In genomic region chrX:40008841-40009461, GRCh38 we compare ENCODE assay signal across 8 cellular contexts.
DNase-seq lines count a peak whose midpoint lies in the region; ATAC-seq and TF ChIP-seq lines count a peak whose summit lies in the region.

No MANE protein-coding gene starts in this region.

- POLR2A ChIA-PET in activated CD4-positive, alpha-beta T cell treated with anti-CD3 and anti-CD28 coated beads for 36 hours (lab: Charles Lee), result no interaction called here

- H3K4me3 Mint-ChIP-seq in activated CD4-positive, alpha-beta T cell treated with anti-CD3 and anti-CD28 coated beads for 36 hours, result peak overlapping the region; percentile 47
- H3K4me3 Mint-ChIP-seq in activated CD4-positive, alpha-beta T cell treated with anti-CD3 and anti-CD28 coated beads, Interleukin-2, amount 10 ng/mL, durations not matched to agents 24 days and 14 days, result peak overlapping the region; percentile 76

- H3K4me1 Mint-ChIP-seq in activated CD4-positive, alpha-beta T cell treated with anti-CD3 and anti-CD28 coated beads for 36 hours, result peaks cover 33% of the 10 kb centered on the region
- peaks cover 25% of the 10 kb centered on the region for H3K4me1 Mint-ChIP-seq in activated CD4-positive, alpha-beta T cell treated with anti-CD3 and anti-CD28 coated beads, Interleukin-2, amount 10 ng/mL, durations not matched to agents 24 days and 14 days

- peak overlapping the region; percentile 7 for H3K4me3 ChIP-seq in cardiac muscle cell

- intact Hi-C loops in activated CD4-positive, alpha-beta T cell treated with anti-CD3 and anti-CD28 coated beads for 36 hours (cut with DNase I, micrococcal nuclease), result loop anchor here (5.0 kb wide), 2 partner anchors 137 to 147 kb away; no protein-coding TSS in a partner anchor
- intact Hi-C loops in activated CD4-positive, alpha-beta T cell treated with anti-CD3 and anti-CD28 coated beads, Interleukin-2, amount 10 ng/mL, durations not matched to agents 24 days and 14 days (cut with micrococcal nuclease), result loop anchor here (2.0 to 10.0 kb wide), 2 partner anchors 14 to 274 kb away; no protein-coding TSS in a partner anchor

- peak; percentile 63 for DNase-seq in activated CD4-positive, alpha-beta T cell treated with anti-CD3 and anti-CD28 coated beads for 36 hours
- DNase-seq in activated CD4-positive, alpha-beta T cell treated with anti-CD3 and anti-CD28 coated beads for 1 hour, result no peak
- peak; percentile 77 for DNase-seq in activated CD4-positive, alpha-beta T cell treated with anti-CD3 and anti-CD28 coated beads, Interleukin-2, amount 10 ng/mL, durations not matched to agents 24 days and 14 days
- DNase-seq in cardiac muscle cell (ENCODE audit: low read depth in 1 of 2, low spot score in 1 of 2), result peak; percentile 41 to 60
- DNase-seq in stimulated activated CD4-positive, alpha-beta T cell treated with anti-CD3 and anti-CD28 coated beads, Interleukin-15, amount 100 ng/mL, for 24 hours, result peak; percentile 69
- no peak for DNase-seq in NCI-H226

- peaks cover 13% of the 10 kb centered on the region for H3K4me1 ChIP-seq in cardiac muscle cell (ENCODE audit: low read depth)

- no peak for ATAC-seq in activated CD4-positive, alpha-beta T cell treated with anti-CD3 and anti-CD28 coated beads for 36 hours
- no peak for ATAC-seq in GM19397 (IDR thresholded peaks at IDR 0.05; ENCODE audit: unreplicated experiment)
- no peak for ATAC-seq in GM21619 (IDR thresholded peaks at IDR 0.05; ENCODE audit: unreplicated experiment)

- CTCF ChIA-PET in activated CD4-positive, alpha-beta T cell treated with anti-CD3 and anti-CD28 coated beads for 36 hours (lab: Charles Lee), result no interaction called here

- no peaks in the 10 kb centered on the region for H3K36me3 Mint-ChIP-seq in activated CD4-positive, alpha-beta T cell treated with anti-CD3 and anti-CD28 coated beads for 36 hours (ENCODE audit: low read depth)
- H3K36me3 Mint-ChIP-seq in activated CD4-positive, alpha-beta T cell treated with anti-CD3 and anti-CD28 coated beads, Interleukin-2, amount 10 ng/mL, durations not matched to agents 24 days and 14 days (ENCODE audit: low read depth), result no peaks in the 10 kb centered on the region

- peaks cover 58% of the 10 kb centered on the region for H3K27me3 ChIP-seq in cardiac muscle cell

- no peak for TF ChIP-seq CTCF in cardiac muscle cell (IDR thresholded peaks at IDR 0.05; ENCODE audit: low read depth, low read length)

- H3K27ac ChIP-seq in cardiac muscle cell, result no peak overlapping the region

- H3K27me3 Mint-ChIP-seq in activated CD4-positive, alpha-beta T cell treated with anti-CD3 and anti-CD28 coated beads for 36 hours, result peaks cover 33% of the 10 kb centered on the region
- peaks cover 28% of the 10 kb centered on the region for H3K27me3 Mint-ChIP-seq in activated CD4-positive, alpha-beta T cell treated with anti-CD3 and anti-CD28 coated beads, Interleukin-2, amount 10 ng/mL, durations not matched to agents 24 days and 14 days

- no peaks in the 10 kb centered on the region for H3K9me3 ChIP-seq in cardiac muscle cell (ENCODE audit: low read depth)

- H3K36me3 ChIP-seq in cardiac muscle cell, result no peaks in the 10 kb centered on the region

- no peak overlapping the region for H3K27ac Mint-ChIP-seq in activated CD4-positive, alpha-beta T cell treated with anti-CD3 and anti-CD28 coated beads for 36 hours
- H3K27ac Mint-ChIP-seq in activated CD4-positive, alpha-beta T cell treated with anti-CD3 and anti-CD28 coated beads, Interleukin-2, amount 10 ng/mL, durations not matched to agents 24 days and 14 days, result peak overlapping the region; percentile 80

- H3K9me3 Mint-ChIP-seq in activated CD4-positive, alpha-beta T cell treated with anti-CD3 and anti-CD28 coated beads for 36 hours (ENCODE audit: low read depth), result no peaks in the 10 kb centered on the region
- H3K9me3 Mint-ChIP-seq in activated CD4-positive, alpha-beta T cell treated with anti-CD3 and anti-CD28 coated beads, Interleukin-2, amount 10 ng/mL, durations not matched to agents 24 days and 14 days, result no peaks in the 10 kb centered on the region

Comparison
In these comparisons a context has a peak if more than half of its experiments do, and no peak if none do; other contexts are left out.
1. DNase-seq: peak in activated CD4-positive, alpha-beta T cell treated with anti-CD3 and anti-CD28 coated beads for 36 hours (single experiment), activated CD4-positive, alpha-beta T cell treated with anti-CD3 and anti-CD28 coated beads, Interleukin-2, amount 10 ng/mL, durations not matched to agents 24 days and 14 days (single experiment), cardiac muscle cell (2 of 2) and stimulated activated CD4-positive, alpha-beta T cell treated with anti-CD3 and anti-CD28 coated beads, Interleukin-15, amount 100 ng/mL, for 24 hours (single experiment); none in activated CD4-positive, alpha-beta T cell treated with anti-CD3 and anti-CD28 coated beads for 1 hour (single experiment) and NCI-H226 (single experiment).